10 cellular contexts compared by ENCODE assay signal in genomic region chr12:53659609-53660008, GRCh38. TPM values are rescaled to one million over a fixed set of nuclear protein-coding genes. Genes with fewer than 3 reads are reported as not detected.
A peak's percentile ranks its signal among the peaks of the same experiment; 100 is the strongest.
DNase-seq lines count a peak whose midpoint lies in the region; ATAC-seq and TF ChIP-seq lines count a peak whose summit lies in the region.
"Had no signal": no experiment of that assay in that cellular context is flagged by ENCODE, and none has a peak within 500 bp of the region (broad histone marks: within the 10 kb centered on the region; RNA-seq: fewer than 3 reads in every experiment).

No MANE protein-coding gene starts in this region.

- CTCF ChIA-PET in activated CD4-positive, alpha-beta T cell treated with anti-CD3 and anti-CD28 coated beads, Interleukin-2, amount 10 ng/mL, durations not matched to agents 7 days and 5 days (lab: Charles Lee), result interaction anchor here (1.0 kb wide), 1 partner anchor 16 kb away, joined by 3 read pairs; the partner anchor contains the start of gene ATP5MC2

- no peak for DNase-seq in breast epithelium (ENCODE audit: low spot score in 2 of 2)
- peak; percentile 14 for DNase-seq in left kidney (ENCODE audit: low read depth, low spot score)
- no peak for DNase-seq in substantia nigra (lab: John Stamatoyannopoulos, UW)
- no peak for DNase-seq in effector CD8-positive, alpha-beta T cell (lab: John Stamatoyannopoulos, UW)
- no peak for DNase-seq in activated gamma-delta T cell (lab: John Stamatoyannopoulos, UW)
- DNase-seq in activated CD4-positive, alpha-beta T cell treated with anti-CD3 and anti-CD28 coated beads, Interleukin-2, amount 10 ng/mL, durations not matched to agents 7 days and 5 days, result no peak
- DNase-seq: natural killer cell had no signal

- H3K27ac ChIP-seq in breast epithelium, result peak overlapping the region; percentile 92 to 94
- peak overlapping the region; percentile 99 for H3K27ac ChIP-seq in substantia nigra (ENCODE audit: low read depth, low read length, poor library complexity, severe bottlenecking)

- peaks cover 14% of the 10 kb centered on the region for H3K36me3 Mint-ChIP-seq in activated CD4-positive, alpha-beta T cell treated with anti-CD3 and anti-CD28 coated beads, Interleukin-2, amount 10 ng/mL, durations not matched to agents 7 days and 5 days (ENCODE audit: low read depth)

- H3K4me3 Mint-ChIP-seq in activated CD4-positive, alpha-beta T cell treated with anti-CD3 and anti-CD28 coated beads, Interleukin-2, amount 10 ng/mL, durations not matched to agents 7 days and 5 days, result no peak overlapping the region
- H3K4me3 Mint-ChIP-seq: natural killer cell had no signal

- H3K9me3 Mint-ChIP-seq in activated CD4-positive, alpha-beta T cell treated with anti-CD3 and anti-CD28 coated beads, Interleukin-2, amount 10 ng/mL, durations not matched to agents 7 days and 5 days, result no peaks in the 10 kb centered on the region
- H3K9me3 Mint-ChIP-seq: natural killer cell had no signal

- H3K27me3 ChIP-seq in breast epithelium, result no peaks in the 10 kb centered on the region
- H3K27me3 ChIP-seq: adrenal gland had no signal

- H3K9me3 ChIP-seq in breast epithelium, result no peaks in the 10 kb centered on the region
- H3K9me3 ChIP-seq: adrenal gland had no signal

- no peaks in the 10 kb centered on the region for H3K4me1 Mint-ChIP-seq in activated CD4-positive, alpha-beta T cell treated with anti-CD3 and anti-CD28 coated beads, Interleukin-2, amount 10 ng/mL, durations not matched to agents 7 days and 5 days
- H3K4me1 Mint-ChIP-seq: natural killer cell had no signal

- peaks cover 0 to 26% of the 10 kb centered on the region in 2 donors for H3K4me1 ChIP-seq in breast epithelium

- H3K27me3 Mint-ChIP-seq in activated CD4-positive, alpha-beta T cell treated with anti-CD3 and anti-CD28 coated beads, Interleukin-2, amount 10 ng/mL, durations not matched to agents 7 days and 5 days, result no peaks in the 10 kb centered on the region

- H3K4me3 ChIP-seq in breast epithelium, result peak overlapping the region in 2 of 3 donors; percentile 12 to 35
- H3K4me3 ChIP-seq: adrenal gland had no signal

- TF ChIP-seq POLR2A in breast epithelium (IDR thresholded peaks at IDR 0.05), result no peak

- ATAC-seq in HG03342 (IDR thresholded peaks at IDR 0.05; ENCODE audit: unreplicated experiment), result peak; percentile 51
- ATAC-seq in HG02623 (IDR thresholded peaks at IDR 0.05; ENCODE audit: unreplicated experiment), result no peak
- ATAC-seq: natural killer cell had no signal

- no peak overlapping the region for H3K27ac Mint-ChIP-seq in activated CD4-positive, alpha-beta T cell treated with anti-CD3 and anti-CD28 coated beads, Interleukin-2, amount 10 ng/mL, durations not matched to agents 7 days and 5 days
- H3K27ac Mint-ChIP-seq: natural killer cell had no signal

- intact Hi-C loops in breast epithelium (cut with DNase I; ENCODE audit: low total_unique reads), result no loop called here

- POLR2A ChIA-PET in activated CD4-positive, alpha-beta T cell treated with anti-CD3 and anti-CD28 coated beads, Interleukin-2, amount 10 ng/mL, durations not matched to agents 7 days and 5 days (lab: Charles Lee), result no interaction called here

- no peaks in the 10 kb centered on the region for H3K36me3 ChIP-seq in breast epithelium

- no peak for TF ChIP-seq CTCF in breast epithelium (IDR thresholded peaks at IDR 0.05)

RNA-seq across cellular contexts. Expression of gene ATP5MC2, which starts 16.3 kb away (rescaled TPM):
- 100 to 1,000 TPM; 286 to 394 (median 306) TPM for total RNA-seq in breast epithelium
- 100 to 1,000 TPM; 298 to 356 TPM for total RNA-seq in activated CD4-positive, alpha-beta T cell treated with anti-CD3 and anti-CD28 coated beads, Interleukin-2, amount 10 ng/mL, durations not matched to agents 7 days and 5 days

RNA-seq across cellular contexts. Expression of gene ATF7, which starts 33.4 kb away (rescaled TPM):
- 10 to 100 TPM; 31.4 to 34.1 (median 33.4) TPM for total RNA-seq in breast epithelium
- total RNA-seq in activated CD4-positive, alpha-beta T cell treated with anti-CD3 and anti-CD28 coated beads, Interleukin-2, amount 10 ng/mL, durations not matched to agents 7 days and 5 days, result 10 to 100 TPM; 28.6 to 43.0 TPM
